Comparison of ENCODE assay signal across 8 cellular contexts in the genomic region with DNA sequence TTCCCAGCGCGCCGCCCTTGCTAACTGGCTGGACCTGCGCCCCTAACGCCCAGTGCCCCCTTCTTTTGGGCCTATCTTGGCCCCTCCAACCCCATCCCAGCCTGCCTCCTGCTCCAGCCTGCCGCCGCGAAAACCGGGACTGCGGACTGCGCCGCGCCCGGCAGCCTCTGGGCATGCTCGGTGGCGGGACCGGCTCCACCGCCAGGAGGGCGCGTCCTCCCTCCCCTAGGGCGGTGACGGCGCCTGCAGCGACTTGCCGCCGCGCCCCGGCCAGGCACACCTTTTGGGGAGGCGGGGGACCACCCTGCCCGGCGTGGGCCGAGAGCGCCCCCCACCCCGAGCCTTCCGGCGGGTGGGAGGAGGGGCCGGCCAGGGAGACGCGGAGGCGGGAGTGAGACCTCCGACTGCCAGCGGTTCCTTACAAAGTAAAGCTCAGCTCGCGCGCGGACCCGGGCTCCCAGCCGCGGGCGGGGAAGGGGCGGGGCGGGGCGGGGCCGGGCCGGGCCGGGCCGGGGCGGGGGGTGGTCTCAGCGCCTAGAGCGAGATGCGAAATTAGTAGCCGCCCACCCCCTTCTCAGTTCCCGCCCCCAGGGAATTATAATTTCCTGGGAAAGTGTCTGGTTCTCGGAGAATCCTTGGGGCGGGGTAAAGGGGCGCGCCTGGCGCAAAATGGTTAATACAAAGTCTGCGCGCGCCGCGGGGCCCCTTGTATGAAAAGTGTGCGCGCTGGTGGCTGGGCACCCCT.
DNase-seq lines count a peak whose midpoint lies in the region; ATAC-seq and TF ChIP-seq lines count a peak whose summit lies in the region.

No MANE protein-coding gene starts in this region.

- H3K4me3 ChIP-seq in CD4-positive, CD25-positive, alpha-beta regulatory T cell (ENCODE audit: low read depth, low read length) = no peak overlapping the region
- H3K4me3 ChIP-seq in neural progenitor cell = peak overlapping the region; percentile 79

- H3K9me3 ChIP-seq in CD4-positive, CD25-positive, alpha-beta regulatory T cell (ENCODE audit: control insufficient read depth in 2 of 2, low read length in 2 of 2) = no peaks in the 10 kb centered on the region
- no peaks in the 10 kb centered on the region for H3K9me3 ChIP-seq in neural progenitor cell (ENCODE audit: low read depth)

- H3K4me2 ChIP-seq in neural progenitor cell = peak overlapping the region; percentile 78

- H4K20me1 ChIP-seq in neural progenitor cell (ENCODE audit: low read depth) = peaks cover 6% of the 10 kb centered on the region

- H3K27ac Mint-ChIP-seq in CD4-positive, CD25-positive, alpha-beta regulatory T cell = no peak overlapping the region
- no peak overlapping the region for H3K27ac Mint-ChIP-seq in activated T-cell treated with anti-CD3 and anti-CD28 coated beads, Interleukin-2, amount 50 U/mL, for 72 hours
- H3K27ac Mint-ChIP-seq in neural progenitor cell = no peak overlapping the region

- ATAC-seq in CD4-positive, CD25-positive, alpha-beta regulatory T cell (ENCODE audit: low read depth in 2 of 2) = no peak
- peak; percentile 61 for ATAC-seq in GM19023 (IDR thresholded peaks at IDR 0.05; ENCODE audit: unreplicated experiment)
- ATAC-seq in HG03103 (IDR thresholded peaks at IDR 0.05; ENCODE audit: low read depth, unreplicated experiment) = peak; percentile 65
- ATAC-seq in activated T-cell treated with anti-CD3 and anti-CD28 coated beads, Interleukin-2, amount 50 U/mL, for 72 hours (replicated peaks in 1 of 2) = peak; percentile 78 to 85
- ATAC-seq in HG02970 (IDR thresholded peaks at IDR 0.05; ENCODE audit: low FRiP score, unreplicated experiment) = no peak

- H3K4me1 ChIP-seq in CD4-positive, CD25-positive, alpha-beta regulatory T cell (ENCODE audit: control insufficient read depth, insufficient read depth, low read length, poor library complexity, severe bottlenecking) = peaks cover 20% of the 10 kb centered on the region
- H3K4me1 ChIP-seq in neural progenitor cell = peaks cover 6% of the 10 kb centered on the region

- H3K36me3 ChIP-seq in CD4-positive, CD25-positive, alpha-beta regulatory T cell (ENCODE audit: control insufficient read depth, insufficient read depth, low read length) = no peaks in the 10 kb centered on the region
- H3K36me3 ChIP-seq in neural progenitor cell = no peaks in the 10 kb centered on the region

- peak; percentile 35 for TF ChIP-seq CTCF in neural progenitor cell (IDR thresholded peaks at IDR 0.05)

- H3K36me3 Mint-ChIP-seq in CD4-positive, CD25-positive, alpha-beta regulatory T cell = no peaks in the 10 kb centered on the region
- H3K36me3 Mint-ChIP-seq in activated T-cell treated with anti-CD3 and anti-CD28 coated beads, Interleukin-2, amount 50 U/mL, for 72 hours (ENCODE audit: insufficient read depth in 2 of 2) = no peaks in the 10 kb centered on the region
- H3K36me3 Mint-ChIP-seq in neural progenitor cell = no peaks in the 10 kb centered on the region

- peaks cover 0 to 3% (median 1%) of the 10 kb centered on the region in 7 donors for H3K9me3 Mint-ChIP-seq in CD4-positive, CD25-positive, alpha-beta regulatory T cell
- H3K9me3 Mint-ChIP-seq in activated T-cell treated with anti-CD3 and anti-CD28 coated beads, Interleukin-2, amount 50 U/mL, for 72 hours = no peaks in the 10 kb centered on the region
- H3K9me3 Mint-ChIP-seq in neural progenitor cell = no peaks in the 10 kb centered on the region

- peaks cover 0 to 14% (median 0%) of the 10 kb centered on the region in 4 donors for H3K4me1 Mint-ChIP-seq in CD4-positive, CD25-positive, alpha-beta regulatory T cell
- H3K4me1 Mint-ChIP-seq in activated T-cell treated with anti-CD3 and anti-CD28 coated beads, Interleukin-2, amount 50 U/mL, for 72 hours (ENCODE audit: low read depth) = peaks cover 13% of the 10 kb centered on the region
- peaks cover 18% of the 10 kb centered on the region for H3K4me1 Mint-ChIP-seq in neural progenitor cell

- peak overlapping the region; percentile 88 for H2AFZ ChIP-seq in neural progenitor cell (replicated peaks)

- peaks cover 30% of the 10 kb centered on the region for H3K27me3 ChIP-seq in CD4-positive, CD25-positive, alpha-beta regulatory T cell (ENCODE audit: control insufficient read depth, insufficient read depth, low read length)
- peaks cover 27% of the 10 kb centered on the region for H3K27me3 ChIP-seq in neural progenitor cell

- H3K27ac ChIP-seq in CD4-positive, CD25-positive, alpha-beta regulatory T cell (ENCODE audit: insufficient read depth, low read length, poor library complexity, severe bottlenecking) = no peak overlapping the region
- H3K27ac ChIP-seq in neural progenitor cell = no peak overlapping the region

- DNase-seq in CD4-positive, CD25-positive, alpha-beta regulatory T cell = peak in 1 of 3 donors; percentile 21
- peak; percentile 89 for DNase-seq in NCI-H2227 treated with DMSO at 0.1 percent for 48 hours (lab: John Stamatoyannopoulos, UW)
- peak; percentile 47 to 54 for DNase-seq in activated T-cell treated with anti-CD3 and anti-CD28 coated beads, Interleukin-2, amount 50 U/mL, for 72 hours
- peak; percentile 46 for DNase-seq in foreskin melanocyte
- peak; percentile 89 for DNase-seq in neural progenitor cell (ENCODE audit: low spot score)

- peaks cover 7% of the 10 kb centered on the region for H3K79me2 ChIP-seq in neural progenitor cell (ENCODE audit: low read depth)

- H3F3A ChIP-seq in neural progenitor cell (ENCODE audit: low read depth) = peaks cover 32% of the 10 kb centered on the region

- H3K27me3 Mint-ChIP-seq in CD4-positive, CD25-positive, alpha-beta regulatory T cell = peaks cover 79% of the 10 kb centered on the region
- H3K27me3 Mint-ChIP-seq in activated T-cell treated with anti-CD3 and anti-CD28 coated beads, Interleukin-2, amount 50 U/mL, for 72 hours (ENCODE audit: low read depth) = peaks cover 71% of the 10 kb centered on the region
- H3K27me3 Mint-ChIP-seq in neural progenitor cell (ENCODE audit: insufficient read depth, low read depth) = peaks cover 3% of the 10 kb centered on the region

- H3K9ac ChIP-seq in neural progenitor cell = no peak overlapping the region

- peak overlapping the region; percentile 22 to 85 (median 58) for H3K4me3 Mint-ChIP-seq in CD4-positive, CD25-positive, alpha-beta regulatory T cell
- peak overlapping the region; percentile 86 to 87 for H3K4me3 Mint-ChIP-seq in activated T-cell treated with anti-CD3 and anti-CD28 coated beads, Interleukin-2, amount 50 U/mL, for 72 hours
- peak overlapping the region; percentile 97 for H3K4me3 Mint-ChIP-seq in neural progenitor cell

Comparison
In these comparisons a context has a peak if more than half of its experiments do, and no peak if none do; other contexts are left out.
1. ATAC-seq: peak in GM19023 (single experiment), HG03103 (single experiment) and activated T-cell treated with anti-CD3 and anti-CD28 coated beads, Interleukin-2, amount 50 U/mL, for 72 hours (2 of 2); none in CD4-positive, CD25-positive, alpha-beta regulatory T cell (0 of 2) and HG02970 (single experiment).
2. Peak in every context shown above with its lines, with median percentiles within 50 percentile points of each other: H3K4me3 Mint-ChIP-seq.